In the genomic region with DNA sequence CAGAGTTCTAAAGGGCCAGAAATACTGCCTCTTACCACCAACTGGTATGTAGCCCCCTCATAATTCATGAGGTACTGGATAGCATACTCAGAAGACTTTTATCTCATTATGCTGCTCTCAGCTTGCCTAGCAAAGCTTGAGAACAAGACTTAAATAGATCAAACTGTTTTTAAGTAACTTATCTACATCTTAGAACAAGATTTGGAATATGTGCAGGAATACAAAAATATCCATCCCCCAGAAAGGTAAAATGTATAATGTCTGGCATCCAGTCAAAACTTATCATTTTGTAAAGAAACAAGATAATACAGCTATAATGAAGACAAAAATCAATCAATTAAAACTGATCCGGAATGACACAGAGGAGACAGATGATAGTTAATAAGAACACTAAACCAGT, we compare ENCODE assay signal across 21 cellular contexts.
DNase-seq lines count a peak whose midpoint lies in the region; ATAC-seq and TF ChIP-seq lines count a peak whose summit lies in the region.
"Had no signal": no experiment of that assay in that cellular context is flagged by ENCODE, and none has a peak within 500 bp of the region (broad histone marks: within the 10 kb centered on the region; RNA-seq: fewer than 3 reads in every experiment).

No MANE protein-coding gene starts in this region.

- H3K4me3 Mint-ChIP-seq in activated CD4-positive, alpha-beta T cell treated with anti-CD3 and anti-CD28 coated beads, Interleukin-2, amount 10 ng/mL, durations not matched to agents 24 days and 14 days, result no peak overlapping the region
- peak overlapping the region; percentile 60 for H3K4me3 Mint-ChIP-seq in T-helper 17 cell
- H3K4me3 Mint-ChIP-seq in naive thymus-derived CD8-positive, alpha-beta T cell, result peak overlapping the region in 7 of 10 donors; percentile 46 to 65 (median 56)

- no peak overlapping the region for H3K27ac Mint-ChIP-seq in activated CD4-positive, alpha-beta T cell treated with anti-CD3 and anti-CD28 coated beads, Interleukin-2, amount 10 ng/mL, durations not matched to agents 24 days and 14 days
- H3K27ac Mint-ChIP-seq in T-helper 17 cell, result no peak overlapping the region
- H3K27ac Mint-ChIP-seq in naive thymus-derived CD8-positive, alpha-beta T cell, result peak overlapping the region in 5 of 10 donors; percentile 1 to 37 (median 5)

- peaks cover 14% of the 10 kb centered on the region for H3K4me1 Mint-ChIP-seq in activated CD4-positive, alpha-beta T cell treated with anti-CD3 and anti-CD28 coated beads, Interleukin-2, amount 10 ng/mL, durations not matched to agents 24 days and 14 days
- peaks cover 10% of the 10 kb centered on the region for H3K4me1 Mint-ChIP-seq in T-helper 17 cell
- peaks cover 17 to 28% (median 21%) of the 10 kb centered on the region in 4 donors for H3K4me1 Mint-ChIP-seq in naive thymus-derived CD8-positive, alpha-beta T cell

- peaks cover 7% of the 10 kb centered on the region for H3K9me3 Mint-ChIP-seq in activated CD4-positive, alpha-beta T cell treated with anti-CD3 and anti-CD28 coated beads, Interleukin-2, amount 10 ng/mL, durations not matched to agents 24 days and 14 days
- peaks cover 0 to 4% (median 0%) of the 10 kb centered on the region in 9 donors for H3K9me3 Mint-ChIP-seq in naive thymus-derived CD8-positive, alpha-beta T cell

- H3K27ac ChIP-seq in HCT116 (ENCODE audit: low read depth, low read length) (no peak overlapping the region), stomach (no peak overlapping the region)
- H3K27ac ChIP-seq: SJCRH30 had no signal

- WGBS in stomach, 5 donors, result 85 to 96% (median 89%) methylated on average over 1 of the region's 1 CpG

- no peak for ATAC-seq in HCT116
- ATAC-seq in T-helper 17 cell, result no peak
- ATAC-seq in naive thymus-derived CD8-positive, alpha-beta T cell, result no peak
- ATAC-seq: PC-3 had no signal

- H3K27me3 Mint-ChIP-seq in activated CD4-positive, alpha-beta T cell treated with anti-CD3 and anti-CD28 coated beads, Interleukin-2, amount 10 ng/mL, durations not matched to agents 24 days and 14 days, result no peaks in the 10 kb centered on the region
- H3K27me3 Mint-ChIP-seq in T-helper 17 cell, result peaks cover 10% of the 10 kb centered on the region
- no peaks in the 10 kb centered on the region for H3K27me3 Mint-ChIP-seq in naive thymus-derived CD8-positive, alpha-beta T cell

- TF ChIP-seq EP300 in stomach (IDR thresholded peaks at IDR 0.05), result no peak

- intact Hi-C loops in activated CD4-positive, alpha-beta T cell treated with anti-CD3 and anti-CD28 coated beads, Interleukin-2, amount 10 ng/mL, durations not matched to agents 24 days and 14 days (cut with micrococcal nuclease), result loop anchor here (10.0 kb wide), 1 partner anchor 1291 kb away; no protein-coding TSS in a partner anchor
- intact Hi-C loops in HCT116 (cut with micrococcal nuclease) (no loop called here), stomach (cut with DNase I; ENCODE audit: low total_unique reads) (no loop called here)

- no peaks in the 10 kb centered on the region for H3K4me1 ChIP-seq in HCT116 (ENCODE audit: control insufficient read depth in 1 of 2, insufficient read depth in 2 of 2, low read length in 2 of 2)
- no peaks in the 10 kb centered on the region for H3K4me1 ChIP-seq in stomach
- H3K4me1 ChIP-seq: SJCRH30 had no signal

- no peaks in the 10 kb centered on the region for H3K79me2 ChIP-seq in HCT116 (ENCODE audit: insufficient read depth, low read length)

- DNase-seq in activated CD4-positive, alpha-beta T cell treated with anti-CD3 and anti-CD28 coated beads, Interleukin-2, amount 10 ng/mL, durations not matched to agents 24 days and 14 days, result peak; percentile 9
- no peak for DNase-seq in activated CD4-positive, alpha-beta T cell treated with anti-CD3 and anti-CD28 coated beads, Interleukin-2, amount 50 U/mL, for 48 hours
- DNase-seq in HCT116 (ENCODE audit: low read depth, low spot score), result no peak
- no peak for DNase-seq in T-helper 17 cell
- DNase-seq in naive thymus-derived CD8-positive, alpha-beta T cell, result no peak
- no peak for DNase-seq in activated CD4-positive, CD25-positive, alpha-beta regulatory T cell treated with anti-CD3 and anti-CD28 coated beads, Interleukin-2, amount 50 U/mL, for 72 hours
- DNase-seq in stomach, result no peak
- DNase-seq: 8988T, DMS153, DND-41, KBM-7, NCI-H1092, NCI-H1417 treated with DMSO at 0.1 percent for 48 hours, NCI-H1694 treated with DMSO at 0.1 percent for 48 hours, NCI-H2081 treated with DMSO at 0.1 percent for 48 hours, NCI-H2171, NCI-H226, NCI-H510A treated with DMSO at 0.1 percent for 48 hours, NCI-H748 treated with DMSO at 0.1 percent for 48 hours, PC-3, SJCRH30 had no signal

- H3K4me3 ChIP-seq in HCT116 (replicated peaks in 1 of 2; ENCODE audit: low read depth in 1 of 2, low read length in 2 of 2) (no peak overlapping the region), stomach (no peak overlapping the region)
- H3K4me3 ChIP-seq: SJCRH30 had no signal

- H3K9ac ChIP-seq in HCT116 (ENCODE audit: low read length), result no peak overlapping the region

- H3K4me2 ChIP-seq in HCT116 (ENCODE audit: low read length), result no peak overlapping the region

- no peaks in the 10 kb centered on the region for H3K36me3 Mint-ChIP-seq in activated CD4-positive, alpha-beta T cell treated with anti-CD3 and anti-CD28 coated beads, Interleukin-2, amount 10 ng/mL, durations not matched to agents 24 days and 14 days (ENCODE audit: low read depth)
- H3K36me3 Mint-ChIP-seq in T-helper 17 cell (ENCODE audit: low read depth), result peaks cover 2% of the 10 kb centered on the region
- no peaks in the 10 kb centered on the region for H3K36me3 Mint-ChIP-seq in naive thymus-derived CD8-positive, alpha-beta T cell

- TF ChIP-seq RAD21 in HCT116 (IDR thresholded peaks at IDR 0.05; ENCODE audit: low read depth), result no peak

- POLR2A ChIA-PET in HCT116 (lab: Charles Lee), result no interaction called here
- POLR2A ChIA-PET in naive thymus-derived CD8-positive, alpha-beta T cell (lab: Charles Lee), result interaction anchor here (1.0 kb wide), 1 partner anchor 452 kb away, joined by 3 read pairs; no protein-coding TSS in a partner anchor

- BruUV-seq in HCT116 (replicated peaks; lab: Mats Ljungman, UMichigan), result no TSS peak

- H4K20me1 ChIP-seq in HCT116 (ENCODE audit: insufficient read depth), result no peaks in the 10 kb centered on the region

- peak overlapping the region; percentile 48 for H2AFZ ChIP-seq in HCT116 (ENCODE audit: low read depth, low read length, poor library complexity, severe bottlenecking)

- H3K9me2 ChIP-seq in HCT116 (ENCODE audit: insufficient read depth), result no peaks in the 10 kb centered on the region

- H3K27me3 ChIP-seq in HCT116 (ENCODE audit: insufficient read depth, low read length) (no peaks in the 10 kb centered on the region), stomach (no peaks in the 10 kb centered on the region)
- H3K27me3 ChIP-seq: SJCRH30 had no signal

- RAD21 ChIA-PET in HCT116 (lab: Charles Lee; ENCODE audit: low non-redundant PET in 1 of 2, low total read pairs in 2 of 2, uncharacterized antibody in 2 of 2, unreplicated experiment in 2 of 2), result no interaction called here

- H3K9me3 ChIP-seq in HCT116 (ENCODE audit: control insufficient read depth in 1 of 2, insufficient read depth in 1 of 2, low read depth in 1 of 2, low read length in 2 of 2) (no peaks in the 10 kb centered on the region), T-helper 17 cell (ENCODE audit: control insufficient read depth, low read length, poor library complexity, severe bottlenecking) (no peaks in the 10 kb centered on the region), stomach (no peaks in the 10 kb centered on the region)
- H3K9me3 ChIP-seq: SJCRH30 had no signal

- TF ChIP-seq POLR2A in HCT116 (IDR thresholded peaks at IDR 0.05; ENCODE audit: borderline replicate concordance, extremely low read depth, insufficient read depth, insufficient read length) (no peak), stomach (IDR thresholded peaks at IDR 0.05) (no peak)

- CTCF ChIA-PET in HCT116 (lab: Charles Lee), result interaction anchor here (1.1 to 1.6 kb wide), 2 partner anchors 8 to 163 kb away, joined by 3 to 5 read pairs; no protein-coding TSS in a partner anchor

- no peaks in the 10 kb centered on the region for H3K36me3 ChIP-seq in HCT116 (ENCODE audit: control insufficient read depth in 1 of 2, insufficient read depth in 2 of 2, low read length in 2 of 2)
- H3K36me3 ChIP-seq in stomach, result no peaks in the 10 kb centered on the region
- H3K36me3 ChIP-seq: SJCRH30 had no signal

- TF ChIP-seq CTCF in HCT116 (IDR thresholded peaks at IDR 0.05 in 2 of 3, conservative IDR thresholded peaks at IDR 0.05 in 1 of 3; ENCODE audit: borderline replicate concordance in 1 of 3, insufficient read depth in 1 of 3, low read depth in 2 of 3, low read length in 2 of 3), result no peak
- TF ChIP-seq CTCF in stomach (IDR thresholded peaks at IDR 0.05), result no peak

TF ChIP-seq in HCT116, 20 proteins besides CTCF, POLR2A, EP300 and RAD21:
- no peak for TF ChIP-seq SIN3A (IDR thresholded peaks at IDR 0.05; ENCODE audit: low read depth)
- no peak for TF ChIP-seq POLR2AphosphoS5 (IDR thresholded peaks at IDR 0.05; ENCODE audit: low read depth, low read length)
- no peak for TF ChIP-seq FOSL1 (IDR thresholded peaks at IDR 0.05; ENCODE audit: low read depth)
